8 cellular contexts compared by ENCODE assay signal in genomic region chr17:8119575-8120519, GRCh38. TPM values are rescaled to one million over a fixed set of nuclear protein-coding genes. Genes with fewer than 3 reads are reported as not detected.
DNase-seq lines count a peak whose midpoint lies in the region; ATAC-seq and TF ChIP-seq lines count a peak whose summit lies in the region.

No MANE protein-coding gene starts in this region.

- peak; percentile 33 for ATAC-seq in HG03135 (IDR thresholded peaks at IDR 0.05; ENCODE audit: unreplicated experiment)
- ATAC-seq in left lobe of liver, result peak; percentile 55

- no peak for TF ChIP-seq CTCF in GM06990 (IDR thresholded peaks at IDR 0.05; ENCODE audit: insufficient read depth, low read length, poor library complexity, severe bottlenecking)

- DNase-seq in GM06990 (ENCODE audit: extremely low read depth, insufficient read length), result peak; percentile 85
- peak; percentile 72 for DNase-seq in NCI-H345 treated with DMSO at 0.1 percent for 48 hours (lab: John Stamatoyannopoulos, UW; ENCODE audit: unreplicated experiment)
- DNase-seq in activated CD4-positive, CD25-positive, alpha-beta regulatory T cell treated with anti-CD3 and anti-CD28 coated beads, Interleukin-2, amount 50 U/mL, for 72 hours, result peak; percentile 89
- peak; percentile 85 for DNase-seq in left lobe of liver (ENCODE audit: low spot score)
- peak; percentile 94 for DNase-seq in stimulated activated CD4-positive, alpha-beta T cell treated with anti-CD3 and anti-CD28 coated beads, Interleukin-1b, Interleukin-23, amount 100 ng/mL, for 48 hours
- no peak for DNase-seq in mesenteric fat pad (ENCODE audit: low spot score)

- peak overlapping the region; percentile 56 for H3K27ac ChIP-seq in cingulate gyrus (ENCODE audit: low read depth, low read length)

- no peaks in the 10 kb centered on the region for H3K36me3 ChIP-seq in GM06990 (ENCODE audit: control insufficient read depth, insufficient read depth, low read length)

- H3K4me3 ChIP-seq in GM06990 (replicated peaks; ENCODE audit: low read depth, low read length), result peak overlapping the region; percentile 68

- peaks cover 3% of the 10 kb centered on the region for H3K27me3 ChIP-seq in GM06990 (replicated peaks; ENCODE audit: control insufficient read depth, insufficient read depth, low read length)

RNA-seq across cellular contexts. Expression of gene ALOXE3, which starts 1.5 kb away (rescaled TPM):
- not detected for total RNA-seq in left lobe of liver
- not detected for total RNA-seq in mesenteric fat pad

RNA-seq across cellular contexts. Expression of gene HES7, which starts 4.1 kb away (rescaled TPM):
- total RNA-seq in left lobe of liver (not detected), mesenteric fat pad (not detected)

RNA-seq across cellular contexts. Expression of gene ALOX12B, which starts 32.3 kb away (rescaled TPM):
- total RNA-seq in left lobe of liver (not detected), mesenteric fat pad (not detected)

RNA-seq across cellular contexts. Expression of gene PER1, which starts 32.4 kb away (rescaled TPM):
- 108 TPM for total RNA-seq in left lobe of liver
- 316 TPM for total RNA-seq in mesenteric fat pad

RNA-seq across cellular contexts. Expression of gene VAMP2, which starts 42.9 kb away (rescaled TPM):
- 18.1 TPM for total RNA-seq in left lobe of liver
- 52.4 TPM for total RNA-seq in mesenteric fat pad
